In genomic region chr4:158443731-158444130, GRCh38 we compare ENCODE assay signal across 20 cellular contexts.
DNase-seq lines count a peak whose midpoint lies in the region; ATAC-seq and TF ChIP-seq lines count a peak whose summit lies in the region.
"Had no signal": no experiment of that assay in that cellular context is flagged by ENCODE, and none has a peak within 500 bp of the region (broad histone marks: within the 10 kb centered on the region; RNA-seq: fewer than 3 reads in every experiment).

No MANE protein-coding gene starts in this region.

- H3K27ac Mint-ChIP-seq in MCF 10A (ENCODE audit: low read depth, unreplicated experiment) (peak overlapping the region; percentile 42), nephron progenitor cell (no peak overlapping the region)
- H3K27ac Mint-ChIP-seq in activated CD8-positive, alpha-beta T cell treated with anti-CD3 and anti-CD28 coated beads for 36 hours, result no peak overlapping the region
- H3K27ac Mint-ChIP-seq: B cell; CD4-positive, alpha-beta T cell; CD8-positive, alpha-beta memory T cell; H9 had no signal

- H3K4me1 Mint-ChIP-seq in MCF 10A (ENCODE audit: insufficient read depth, unreplicated experiment), result peaks cover 28% of the 10 kb centered on the region
- no peaks in the 10 kb centered on the region for H3K4me1 Mint-ChIP-seq in activated CD8-positive, alpha-beta T cell treated with anti-CD3 and anti-CD28 coated beads for 36 hours (ENCODE audit: low read depth)
- H3K4me1 Mint-ChIP-seq in nephron progenitor cell, result no peaks in the 10 kb centered on the region
- H3K4me1 Mint-ChIP-seq: B cell; CD8-positive, alpha-beta memory T cell; H9 had no signal

- H3K79me2 ChIP-seq in mammary epithelial cell (ENCODE audit: insufficient read depth, low read length), result no peaks in the 10 kb centered on the region

- H3K36me3 ChIP-seq in mammary epithelial cell (ENCODE audit: insufficient read depth, low read length), result no peaks in the 10 kb centered on the region
- H3K36me3 ChIP-seq: BLaER1 had no signal

- no peak for ATAC-seq in activated CD8-positive, alpha-beta T cell treated with anti-CD3 and anti-CD28 coated beads for 36 hours
- ATAC-seq: HCT116 had no signal

- DNase-seq in MCF 10A (ENCODE audit: unreplicated experiment), result no peak
- no peak for DNase-seq in mammary epithelial cell
- peak; percentile 69 for DNase-seq in fibroblast of peridontal ligament (ENCODE audit: extremely low read depth)
- peak; percentile 5 for DNase-seq in fibroblast of the conjunctiva (ENCODE audit: low read depth)
- no peak for DNase-seq in activated CD8-positive, alpha-beta T cell treated with anti-CD3 and anti-CD28 coated beads for 36 hours
- DNase-seq in activated CD4-positive, alpha-beta T cell treated with anti-CD3 and anti-CD28 coated beads for 48 hours, result no peak
- no peak for DNase-seq in CD1c-positive myeloid dendritic cell (ENCODE audit: extremely low spot score)
- DNase-seq in nephron progenitor cell, result no peak
- DNase-seq: Calu3; CD4-positive, alpha-beta T cell; CD8-positive, alpha-beta memory T cell; DMS53; DMS79 treated with DMSO at 0.1 percent for 48 hours; GM23248; H9 had no signal

- H3K4me1 ChIP-seq in mammary epithelial cell (ENCODE audit: insufficient read depth, low read length), result peaks cover 17% of the 10 kb centered on the region
- H3K4me1 ChIP-seq: BLaER1 had no signal

- H3K9me3 Mint-ChIP-seq in MCF 10A (ENCODE audit: unreplicated experiment) (peaks cover 16% of the 10 kb centered on the region), nephron progenitor cell (peaks cover 4% of the 10 kb centered on the region)
- peaks cover 3% of the 10 kb centered on the region for H3K9me3 Mint-ChIP-seq in activated CD8-positive, alpha-beta T cell treated with anti-CD3 and anti-CD28 coated beads for 36 hours
- H3K9me3 Mint-ChIP-seq: CD4-positive, alpha-beta T cell; H9 had no signal

- no peaks in the 10 kb centered on the region for H3K27me3 ChIP-seq in mammary epithelial cell (ENCODE audit: insufficient read depth, low read length)
- H3K27me3 ChIP-seq: BLaER1 had no signal

- no peak overlapping the region for H2AFZ ChIP-seq in mammary epithelial cell (ENCODE audit: low read depth, low read length)
- H2AFZ ChIP-seq: GM23248 had no signal

- POLR2A ChIA-PET in MCF 10A (lab: Yijun Ruan, JAX), result interaction anchor here (0.6 to 1.3 kb wide), 3 partner anchors 27 to 128 kb away, joined by 3 read pairs; no protein-coding TSS in a partner anchor
- POLR2A ChIA-PET in activated CD8-positive, alpha-beta T cell treated with anti-CD3 and anti-CD28 coated beads for 36 hours (lab: Charles Lee), result no interaction called here

- dilution Hi-C loops in mammary epithelial cell (cut with HindIII; ENCODE audit: low sequenced_read_pairs), result no loop called here

- in situ Hi-C loops in mammary epithelial cell (cut with MboI; ENCODE audit: low sequenced_read_pairs in 2 of 2), result no loop called here

- H4K20me1 ChIP-seq in mammary epithelial cell (ENCODE audit: insufficient read depth, low read length), result no peaks in the 10 kb centered on the region
- H4K20me1 ChIP-seq: BLaER1 had no signal

- no peaks in the 10 kb centered on the region for H3K36me3 Mint-ChIP-seq in MCF 10A (ENCODE audit: insufficient read depth, unreplicated experiment)
- no peaks in the 10 kb centered on the region for H3K36me3 Mint-ChIP-seq in activated CD8-positive, alpha-beta T cell treated with anti-CD3 and anti-CD28 coated beads for 36 hours (ENCODE audit: low read depth)
- no peaks in the 10 kb centered on the region for H3K36me3 Mint-ChIP-seq in nephron progenitor cell (ENCODE audit: low read depth)
- H3K36me3 Mint-ChIP-seq: CD8-positive, alpha-beta memory T cell had no signal

- H3K9ac ChIP-seq in mammary epithelial cell (ENCODE audit: insufficient read depth, low read length), result no peak overlapping the region
- H3K9ac ChIP-seq: BLaER1, GM23248 had no signal

- WGBS in mammary epithelial cell (ENCODE audit: low coverage, missing lambda C conversion rate), result 100% methylated on average over 1 of the region's 1 CpG

- no peak overlapping the region for H3K27ac ChIP-seq in mammary epithelial cell (ENCODE audit: insufficient read depth, low read depth, low read length)
- H3K27ac ChIP-seq: 22Rv1, BLaER1, C4-2B, GM23248 had no signal

- TF ChIP-seq CTCF in MCF 10A (IDR thresholded peaks at IDR 0.05; ENCODE audit: unreplicated experiment), result no peak
- no peak for TF ChIP-seq CTCF in mammary epithelial cell (conservative IDR thresholded peaks at IDR 0.05 in 1 of 2, IDR thresholded peaks at IDR 0.05 in 1 of 2; ENCODE audit: extremely low read depth in 1 of 2, insufficient read depth in 1 of 2, low read depth in 1 of 2, low read length in 2 of 2)
- no peak for TF ChIP-seq CTCF in activated CD8-positive, alpha-beta T cell treated with anti-CD3 and anti-CD28 coated beads for 36 hours (IDR thresholded peaks at IDR 0.05)
- no peak for TF ChIP-seq CTCF in nephron progenitor cell (IDR thresholded peaks at IDR 0.05)

- CTCF ChIA-PET in MCF 10A (lab: Yijun Ruan, JAX), result no interaction called here
- CTCF ChIA-PET in mammary epithelial cell (lab: Charles Lee; ENCODE audit: low non-redundant PET), result no interaction called here
- CTCF ChIA-PET in activated CD8-positive, alpha-beta T cell treated with anti-CD3 and anti-CD28 coated beads for 36 hours (lab: Charles Lee), result no interaction called here

- H3K4me3 ChIP-seq in mammary epithelial cell (replicated peaks in 1 of 3; ENCODE audit: insufficient read depth in 1 of 3, low read depth in 2 of 3, low read length in 3 of 3), result no peak overlapping the region
- H3K4me3 ChIP-seq: BLaER1, GM23248 had no signal

- H3K4me3 Mint-ChIP-seq in MCF 10A (ENCODE audit: unreplicated experiment), result no peak overlapping the region
- H3K4me3 Mint-ChIP-seq in activated CD8-positive, alpha-beta T cell treated with anti-CD3 and anti-CD28 coated beads for 36 hours, result no peak overlapping the region
- no peak overlapping the region for H3K4me3 Mint-ChIP-seq in nephron progenitor cell
- H3K4me3 Mint-ChIP-seq: B cell; CD4-positive, alpha-beta T cell; CD8-positive, alpha-beta memory T cell; H9 had no signal

- no peaks in the 10 kb centered on the region for H3K27me3 Mint-ChIP-seq in MCF 10A (ENCODE audit: insufficient read depth, unreplicated experiment)
- H3K27me3 Mint-ChIP-seq in activated CD8-positive, alpha-beta T cell treated with anti-CD3 and anti-CD28 coated beads for 36 hours, result no peaks in the 10 kb centered on the region
- no peaks in the 10 kb centered on the region for H3K27me3 Mint-ChIP-seq in nephron progenitor cell (ENCODE audit: low read depth, poor library complexity)
- H3K27me3 Mint-ChIP-seq: B cell had no signal

- BruUV-seq in MCF 10A (replicated peaks; lab: Mats Ljungman, UMichigan) (no TSS peak), mammary epithelial cell (replicated peaks; lab: Mats Ljungman, UMichigan) (no TSS peak)

- H3K4me2 ChIP-seq in mammary epithelial cell (ENCODE audit: insufficient read depth, low read depth, low read length), result no peak overlapping the region
- H3K4me2 ChIP-seq: BLaER1 had no signal

- intact Hi-C loops in MCF 10A (cut with micrococcal nuclease), result no loop called here
- intact Hi-C loops in mammary epithelial cell (cut with micrococcal nuclease), result no loop called here
- intact Hi-C loops in activated CD8-positive, alpha-beta T cell treated with anti-CD3 and anti-CD28 coated beads for 36 hours (cut with micrococcal nuclease), result no loop called here

- no peaks in the 10 kb centered on the region for H3K9me3 ChIP-seq in mammary epithelial cell (replicated peaks; ENCODE audit: insufficient read depth, low read length)
- H3K9me3 ChIP-seq: BLaER1 had no signal

Comparison
In these comparisons a context has a peak if more than half of its experiments do, and no peak if none do; other contexts are left out.
1. DNase-seq: peak in fibroblast of peridontal ligament (single experiment) and fibroblast of the conjunctiva (single experiment); none in MCF 10A (single experiment), mammary epithelial cell (single experiment), activated CD8-positive, alpha-beta T cell treated with anti-CD3 and anti-CD28 coated beads for 36 hours (single experiment), activated CD4-positive, alpha-beta T cell treated with anti-CD3 and anti-CD28 coated beads for 48 hours (single experiment), CD1c-positive myeloid dendritic cell (single experiment) and nephron progenitor cell (single experiment).